ENCODE assay signal across 8 cellular contexts in the genomic region with DNA sequence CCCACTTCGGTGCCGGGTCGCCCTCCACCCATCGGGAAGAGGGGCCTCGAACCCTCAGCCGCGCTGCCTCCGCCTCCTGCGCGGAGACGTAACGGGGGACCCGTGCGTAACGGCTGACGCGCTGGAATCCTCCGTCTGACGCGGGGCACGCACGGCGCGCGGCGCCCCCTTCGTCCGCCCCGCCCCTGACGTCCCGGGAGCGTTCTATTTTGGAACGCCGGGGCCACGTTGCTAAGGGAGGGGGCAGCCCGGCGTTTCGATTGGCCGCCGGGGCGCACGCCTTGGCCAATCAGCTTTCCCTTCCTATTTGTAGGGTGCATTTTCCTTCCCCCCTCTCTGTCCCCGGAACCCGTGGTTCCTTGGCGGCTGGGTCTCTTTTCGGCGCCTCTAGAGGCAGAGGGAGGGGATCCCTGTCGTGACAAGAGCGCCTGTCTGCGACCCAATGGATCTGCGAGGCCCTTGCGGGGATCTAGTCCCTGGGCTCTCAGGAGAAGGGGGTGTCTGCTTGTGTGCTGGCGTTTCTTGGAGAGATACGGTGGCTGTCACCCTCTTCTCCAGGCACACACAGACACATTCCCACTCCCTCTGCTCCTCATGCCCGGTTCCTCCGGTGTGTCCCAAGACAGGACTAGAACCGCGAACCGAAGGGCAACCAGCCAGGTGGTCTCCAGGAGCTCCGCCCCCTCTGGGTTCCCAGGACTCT.
A peak's percentile ranks its signal among the peaks of the same experiment; 100 is the strongest.
DNase-seq lines count a peak whose midpoint lies in the region; ATAC-seq lines count a peak whose summit lies in the region.

No MANE protein-coding gene starts in this region.

- ATAC-seq in HG03439 (IDR thresholded peaks at IDR 0.05; ENCODE audit: unreplicated experiment): peak; percentile 48

- H3K27ac ChIP-seq in cingulate gyrus (ENCODE audit: low read depth, low read length): peak overlapping the region; percentile 97

- peak; percentile 78 for DNase-seq in AG20443 (ENCODE audit: low spot score)
- DNase-seq in GM19238 (ENCODE audit: insufficient read length, low spot score): peak; percentile 92
- DNase-seq in NCI-H510A treated with DMSO at 0.1 percent for 48 hours (lab: John Stamatoyannopoulos, UW): peak; percentile 82
- DNase-seq in activated CD4-positive, alpha-beta T cell treated with anti-CD3 and anti-CD28 coated beads for 4 hours: peak; percentile 90 to 91
- DNase-seq in left kidney (ENCODE audit: low read depth, low spot score): peak; percentile 97
- DNase-seq in stimulated activated CD4-positive, alpha-beta T cell treated with anti-CD3 and anti-CD28 coated beads, Interleukin-1b, Interleukin-23, amount 100 ng/mL, for 48 hours: peak; percentile 94

Comparison
In these comparisons a context has a peak if more than half of its experiments do, and no peak if none do; other contexts are left out.
1. Peak in every context shown above with its lines: DNase-seq, ATAC-seq and H3K27ac ChIP-seq.